1 cellular context compared by ENCODE assay signal in the genomic region with DNA sequence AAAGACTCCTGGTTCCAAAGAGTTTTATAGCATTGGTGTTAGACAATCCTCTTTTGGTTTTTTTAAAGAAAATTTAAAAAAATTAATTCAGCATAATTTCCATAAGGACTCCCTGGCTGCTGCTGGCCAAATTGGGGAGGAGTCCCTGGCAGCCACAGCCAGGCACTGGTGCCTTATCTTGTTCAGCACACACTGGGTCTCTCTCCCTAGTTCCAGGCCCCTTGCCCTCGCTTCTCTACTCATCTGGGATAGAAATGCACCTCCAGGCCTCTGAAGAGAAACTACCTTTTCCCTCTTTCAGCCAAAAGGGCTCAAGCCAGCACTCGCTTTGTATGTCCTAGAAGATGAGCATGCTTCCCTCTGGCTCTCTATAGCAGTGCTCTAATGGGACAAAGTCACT.
TF ChIP-seq lines count a peak whose summit lies in the region.

No MANE protein-coding gene starts in this region.

TF ChIP-seq in K562, 482 proteins besides CTCF, POLR2A, EP300 and RAD21 (continues in another document):
- TF ChIP-seq HDGF (IDR thresholded peaks at IDR 0.05) (peak; percentile 39; the same call in 1 of the 2 replicates), POLR2B (IDR thresholded peaks at IDR 0.05; ENCODE audit: low read depth, partially characterized antibody) (peak; percentile 15), STAT5A (IDR thresholded peaks at IDR 0.05; ENCODE audit: borderline replicate concordance, low read length) (peak; percentile 19; the same call in 1 of the 2 replicates), SOX6 (IDR thresholded peaks at IDR 0.05) (peak; percentile 6; the same call in 1 of the 2 replicates), PHB2 (IDR thresholded peaks at IDR 0.05; ENCODE audit: low read depth) (0 out of 2 replicates have a peak, but pooled peaks have one; percentile 27), MYC (IDR thresholded peaks at IDR 0.05; ENCODE audit: low read depth, low read length) (0 out of 2 replicates have a peak, but pooled peaks have one; percentile 32), MYC (CRISPR knock-in tag; IDR thresholded peaks at IDR 0.05; ENCODE audit: borderline replicate concordance, low read depth) (no peak), HDAC8 (tag; IDR thresholded peaks at IDR 0.05) (no peak), PHF20 (IDR thresholded peaks at IDR 0.05; ENCODE audit: partially characterized antibody) (no peak), TOE1 (IDR thresholded peaks at IDR 0.05; ENCODE audit: borderline replicate concordance) (0 out of 2 replicates have a peak, but pooled peaks have one; percentile 23), TOE1 (CRISPR knock-in tag; IDR thresholded peaks at IDR 0.05; ENCODE audit: borderline replicate concordance, low read depth) (no peak), CREBBP (IDR thresholded peaks at IDR 0.05; ENCODE audit: low read depth, low read length) (no peak), EHMT2 (IDR thresholded peaks at IDR 0.05) (peak; percentile 60; the same call in 1 of the 2 replicates), ARID1B (IDR thresholded peaks at IDR 0.05) (peak; percentile 65), ZFPM2 (CRISPR knock-in tag; IDR thresholded peaks at IDR 0.05) (no peak), CBFA2T3 (IDR thresholded peaks at IDR 0.05) (peak; percentile 66), HMG20A (CRISPR knock-in tag; conservative IDR thresholded peaks at IDR 0.05) (no peak), CBFA2T2 (conservative IDR thresholded peaks at IDR 0.05) (peak; percentile 43; the same call in 1 of the 2 replicates), NFIX (CRISPR knock-in tag; IDR thresholded peaks at IDR 0.05; ENCODE audit: low read depth) (no peak), TCF3 (CRISPR knock-in tag; IDR thresholded peaks at IDR 0.05) (peak; percentile 50), MXI1 (IDR thresholded peaks at IDR 0.05; ENCODE audit: low read depth, low read length) (no peak), MAZ (CRISPR knock-in tag; conservative IDR thresholded peaks at IDR 0.05 in 1 of 2, IDR thresholded peaks at IDR 0.05 in 1 of 2) (0 out of 4 replicates have a peak, but pooled peaks of 1 of the 2 experiments have one; percentile 14), ZBTB7A (IDR thresholded peaks at IDR 0.05; ENCODE audit: borderline replicate concordance, control insufficient read depth, low read depth, low read length) (peak; percentile 79; the same call in 1 of the 2 replicates), FOXK1 (CRISPR knock-in tag; IDR thresholded peaks at IDR 0.05; ENCODE audit: borderline replicate concordance) (no peak), TAL1 (IDR thresholded peaks at IDR 0.05) (peak; percentile 37), SRSF1 (IDR thresholded peaks at IDR 0.05; ENCODE audit: low read depth, low read length) (no peak), MTA2 (IDR thresholded peaks at IDR 0.05; ENCODE audit: low read depth) (no peak), DPF2 (IDR thresholded peaks at IDR 0.05) (peak; percentile 37; the same call in 1 of the 2 replicates), ZKSCAN1 (IDR thresholded peaks at IDR 0.05; ENCODE audit: low read depth, low read length) (peak; percentile 98), SMARCA4 (IDR thresholded peaks at IDR 0.05) (0 out of 2 replicates have a peak, but pooled peaks have one; percentile 36), FOXM1 (IDR thresholded peaks at IDR 0.05; ENCODE audit: low read depth) (no peak), FOXM1 (CRISPR knock-in tag; IDR thresholded peaks at IDR 0.05; ENCODE audit: low read depth) (no peak), ZFP36 (IDR thresholded peaks at IDR 0.05; ENCODE audit: low read depth, low read length, partially characterized antibody) (peak; percentile 30), KDM4B (IDR thresholded peaks at IDR 0.05; ENCODE audit: borderline replicate concordance in 2 of 2, low read depth in 1 of 2) (no peak), DACH1 (IDR thresholded peaks at IDR 0.05; ENCODE audit: partially characterized antibody) (no peak), ZNF263 (CRISPR knock-in tag; IDR thresholded peaks at IDR 0.05; ENCODE audit: borderline replicate concordance) (peak; percentile 78; the same call in 1 of the 2 replicates), BCL6 (CRISPR knock-in tag; IDR thresholded peaks at IDR 0.05) (no peak)
- TF ChIP-seq, protein P1, sequence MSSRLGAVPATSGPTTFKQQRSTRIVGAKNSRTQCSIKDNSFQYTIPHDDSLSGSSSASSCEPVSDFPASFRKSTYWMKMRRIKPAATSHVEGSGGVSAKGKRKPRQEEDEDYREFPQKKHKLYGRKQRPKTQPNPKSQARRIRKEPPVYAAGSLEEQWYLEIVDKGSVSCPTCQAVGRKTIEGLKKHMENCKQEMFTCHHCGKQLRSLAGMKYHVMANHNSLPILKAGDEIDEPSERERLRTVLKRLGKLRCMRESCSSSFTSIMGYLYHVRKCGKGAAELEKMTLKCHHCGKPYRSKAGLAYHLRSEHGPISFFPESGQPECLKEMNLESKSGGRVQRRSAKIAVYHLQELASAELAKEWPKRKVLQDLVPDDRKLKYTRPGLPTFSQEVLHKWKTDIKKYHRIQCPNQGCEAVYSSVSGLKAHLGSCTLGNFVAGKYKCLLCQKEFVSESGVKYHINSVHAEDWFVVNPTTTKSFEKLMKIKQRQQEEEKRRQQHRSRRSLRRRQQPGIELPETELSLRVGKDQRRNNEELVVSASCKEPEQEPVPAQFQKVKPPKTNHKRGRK (tag; IDR thresholded peaks at IDR 0.05), result no peak
- TF ChIP-seq, protein P2, sequence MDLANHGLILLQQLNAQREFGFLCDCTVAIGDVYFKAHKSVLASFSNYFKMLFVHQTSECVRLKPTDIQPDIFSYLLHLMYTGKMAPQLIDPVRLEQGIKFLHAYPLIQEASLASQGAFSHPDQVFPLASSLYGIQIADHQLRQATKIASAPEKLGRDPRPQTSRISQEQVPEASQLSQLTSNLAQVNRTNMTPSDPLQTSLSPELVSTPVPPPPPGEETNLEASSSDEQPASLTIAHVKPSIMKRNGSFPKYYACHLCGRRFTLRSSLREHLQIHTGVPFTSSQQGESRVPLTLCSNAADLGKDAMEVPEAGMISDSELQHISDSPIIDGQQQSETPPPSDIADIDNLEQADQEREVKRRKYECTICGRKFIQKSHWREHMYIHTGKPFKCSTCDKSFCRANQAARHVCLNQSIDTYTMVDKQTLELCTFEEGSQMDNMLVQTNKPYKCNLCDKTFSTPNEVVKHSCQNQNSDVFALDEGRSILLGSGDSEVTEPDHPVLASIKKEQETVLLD (IDR thresholded peaks at IDR 0.05), result peak; percentile 23; the same call in 1 of the 2 replicates
- TF ChIP-seq, protein P3, sequence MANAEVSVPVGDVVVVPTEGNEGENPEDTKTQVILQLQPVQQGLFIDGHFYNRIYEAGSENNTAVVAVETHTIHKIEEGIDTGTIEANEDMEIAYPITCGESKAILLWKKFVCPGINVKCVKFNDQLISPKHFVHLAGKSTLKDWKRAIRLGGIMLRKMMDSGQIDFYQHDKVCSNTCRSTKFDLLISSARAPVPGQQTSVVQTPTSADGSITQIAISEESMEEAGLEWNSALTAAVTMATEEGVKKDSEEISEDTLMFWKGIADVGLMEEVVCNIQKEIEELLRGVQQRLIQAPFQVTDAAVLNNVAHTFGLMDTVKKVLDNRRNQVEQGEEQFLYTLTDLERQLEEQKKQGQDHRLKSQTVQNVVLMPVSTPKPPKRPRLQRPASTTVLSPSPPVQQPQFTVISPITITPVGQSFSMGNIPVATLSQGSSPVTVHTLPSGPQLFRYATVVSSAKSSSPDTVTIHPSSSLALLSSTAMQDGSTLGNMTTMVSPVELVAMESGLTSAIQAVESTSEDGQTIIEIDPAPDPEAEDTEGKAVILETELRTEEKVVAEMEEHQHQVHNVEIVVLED (CRISPR knock-in tag; IDR thresholded peaks at IDR 0.05), result no peak
- TF ChIP-seq, protein P4, sequence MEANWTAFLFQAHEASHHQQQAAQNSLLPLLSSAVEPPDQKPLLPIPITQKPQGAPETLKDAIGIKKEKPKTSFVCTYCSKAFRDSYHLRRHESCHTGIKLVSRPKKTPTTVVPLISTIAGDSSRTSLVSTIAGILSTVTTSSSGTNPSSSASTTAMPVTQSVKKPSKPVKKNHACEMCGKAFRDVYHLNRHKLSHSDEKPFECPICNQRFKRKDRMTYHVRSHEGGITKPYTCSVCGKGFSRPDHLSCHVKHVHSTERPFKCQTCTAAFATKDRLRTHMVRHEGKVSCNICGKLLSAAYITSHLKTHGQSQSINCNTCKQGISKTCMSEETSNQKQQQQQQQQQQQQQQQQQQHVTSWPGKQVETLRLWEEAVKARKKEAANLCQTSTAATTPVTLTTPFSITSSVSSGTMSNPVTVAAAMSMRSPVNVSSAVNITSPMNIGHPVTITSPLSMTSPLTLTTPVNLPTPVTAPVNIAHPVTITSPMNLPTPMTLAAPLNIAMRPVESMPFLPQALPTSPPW (CRISPR knock-in tag; IDR thresholded peaks at IDR 0.05), result peak; percentile 25; the same call in 1 of the 2 replicates
- TF ChIP-seq, protein P5, sequence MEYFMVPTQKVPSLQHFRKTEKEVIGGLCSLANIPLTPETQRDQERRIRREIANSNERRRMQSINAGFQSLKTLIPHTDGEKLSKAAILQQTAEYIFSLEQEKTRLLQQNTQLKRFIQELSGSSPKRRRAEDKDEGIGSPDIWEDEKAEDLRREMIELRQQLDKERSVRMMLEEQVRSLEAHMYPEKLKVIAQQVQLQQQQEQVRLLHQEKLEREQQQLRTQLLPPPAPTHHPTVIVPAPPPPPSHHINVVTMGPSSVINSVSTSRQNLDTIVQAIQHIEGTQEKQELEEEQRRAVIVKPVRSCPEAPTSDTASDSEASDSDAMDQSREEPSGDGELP (CRISPR knock-in tag; IDR thresholded peaks at IDR 0.05; ENCODE audit: borderline replicate concordance), result peak; percentile 13; the same call in 1 of the 2 replicates
- TF ChIP-seq, protein P6, sequence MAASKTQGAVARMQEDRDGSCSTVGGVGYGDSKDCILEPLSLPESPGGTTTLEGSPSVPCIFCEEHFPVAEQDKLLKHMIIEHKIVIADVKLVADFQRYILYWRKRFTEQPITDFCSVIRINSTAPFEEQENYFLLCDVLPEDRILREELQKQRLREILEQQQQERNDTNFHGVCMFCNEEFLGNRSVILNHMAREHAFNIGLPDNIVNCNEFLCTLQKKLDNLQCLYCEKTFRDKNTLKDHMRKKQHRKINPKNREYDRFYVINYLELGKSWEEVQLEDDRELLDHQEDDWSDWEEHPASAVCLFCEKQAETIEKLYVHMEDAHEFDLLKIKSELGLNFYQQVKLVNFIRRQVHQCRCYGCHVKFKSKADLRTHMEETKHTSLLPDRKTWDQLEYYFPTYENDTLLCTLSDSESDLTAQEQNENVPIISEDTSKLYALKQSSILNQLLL (CRISPR knock-in tag; IDR thresholded peaks at IDR 0.05; ENCODE audit: borderline replicate concordance), result no peak
- TF ChIP-seq, protein P7, sequence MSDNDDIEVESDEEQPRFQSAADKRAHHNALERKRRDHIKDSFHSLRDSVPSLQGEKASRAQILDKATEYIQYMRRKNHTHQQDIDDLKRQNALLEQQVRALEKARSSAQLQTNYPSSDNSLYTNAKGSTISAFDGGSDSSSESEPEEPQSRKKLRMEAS (CRISPR knock-in tag; IDR thresholded peaks at IDR 0.05), result no peak
- TF ChIP-seq, protein P8, sequence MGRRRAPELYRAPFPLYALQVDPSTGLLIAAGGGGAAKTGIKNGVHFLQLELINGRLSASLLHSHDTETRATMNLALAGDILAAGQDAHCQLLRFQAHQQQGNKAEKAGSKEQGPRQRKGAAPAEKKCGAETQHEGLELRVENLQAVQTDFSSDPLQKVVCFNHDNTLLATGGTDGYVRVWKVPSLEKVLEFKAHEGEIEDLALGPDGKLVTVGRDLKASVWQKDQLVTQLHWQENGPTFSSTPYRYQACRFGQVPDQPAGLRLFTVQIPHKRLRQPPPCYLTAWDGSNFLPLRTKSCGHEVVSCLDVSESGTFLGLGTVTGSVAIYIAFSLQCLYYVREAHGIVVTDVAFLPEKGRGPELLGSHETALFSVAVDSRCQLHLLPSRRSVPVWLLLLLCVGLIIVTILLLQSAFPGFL (CRISPR knock-in tag; IDR thresholded peaks at IDR 0.05), result no peak
- TF ChIP-seq, protein P9, sequence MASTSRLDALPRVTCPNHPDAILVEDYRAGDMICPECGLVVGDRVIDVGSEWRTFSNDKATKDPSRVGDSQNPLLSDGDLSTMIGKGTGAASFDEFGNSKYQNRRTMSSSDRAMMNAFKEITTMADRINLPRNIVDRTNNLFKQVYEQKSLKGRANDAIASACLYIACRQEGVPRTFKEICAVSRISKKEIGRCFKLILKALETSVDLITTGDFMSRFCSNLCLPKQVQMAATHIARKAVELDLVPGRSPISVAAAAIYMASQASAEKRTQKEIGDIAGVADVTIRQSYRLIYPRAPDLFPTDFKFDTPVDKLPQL (IDR thresholded peaks at IDR 0.05; ENCODE audit: extremely low read depth, insufficient read length), result no peak
